ENCODE assay signal across 8 cellular contexts in genomic region chr16:57265850-57266530, GRCh38. TPM values are rescaled to one million over a fixed set of nuclear protein-coding genes. Genes with fewer than 3 reads are reported as not detected.
A peak's percentile ranks its signal among the peaks of the same experiment; 100 is the strongest.
DNase-seq lines count a peak whose midpoint lies in the region; TF ChIP-seq lines count a peak whose summit lies in the region.

No MANE protein-coding gene starts in this region.

- DNase-seq in DMS79 treated with DMSO at 0.1 percent for 48 hours (lab: John Stamatoyannopoulos, UW) (peak; percentile 30), DMS79 (lab: John Stamatoyannopoulos, UW) (no peak), amygdala (lab: John Stamatoyannopoulos, UW) (peak in 34 of 56 donors; percentile 26 to 79 (median 57)), kidney glomerular epithelial cell (lab: John Stamatoyannopoulos, UW) (peak; percentile 71), GM10266 (ENCODE audit: extremely low spot score) (no peak), OCI-M2 (lab: John Stamatoyannopoulos, UW; ENCODE audit: unreplicated experiment) (no peak)
- DNase-seq in NK-92 treated with Interleukin-12 subunit alpha and Interleukin-12 subunit beta, amount 100 ng/mL, for 24 hours (lab: John Stamatoyannopoulos, UW): no peak

- peak overlapping the region; percentile 97 for H3K27ac ChIP-seq in temporal lobe (ENCODE audit: low read depth, low read length)

- TF ChIP-seq CTCF in GM10266 (IDR thresholded peaks at IDR 0.05; ENCODE audit: control insufficient read depth, insufficient read depth, low read depth, missing control alignments): no peak

RNA-seq across cellular contexts. Expression of gene PLLP, which starts 18.5 kb away (rescaled TPM):
- 1.5 TPM for total RNA-seq in temporal lobe

RNA-seq across cellular contexts. Expression of gene ARL2BP, which starts 20.9 kb away (rescaled TPM):
- 40.3 TPM for total RNA-seq in temporal lobe

Comparison
In these comparisons a context has a peak if more than half of its experiments do, and no peak if none do; other contexts are left out.
1. DNase-seq: peak in DMS79 treated with DMSO at 0.1 percent for 48 hours (single experiment), amygdala (34 of 56) and kidney glomerular epithelial cell (single experiment); none in DMS79 (single experiment), GM10266 (single experiment), NK-92 treated with Interleukin-12 subunit alpha and Interleukin-12 subunit beta, amount 100 ng/mL, for 24 hours (single experiment) and OCI-M2 (single experiment).